15 cellular contexts compared by ENCODE assay signal in the genomic region with DNA sequence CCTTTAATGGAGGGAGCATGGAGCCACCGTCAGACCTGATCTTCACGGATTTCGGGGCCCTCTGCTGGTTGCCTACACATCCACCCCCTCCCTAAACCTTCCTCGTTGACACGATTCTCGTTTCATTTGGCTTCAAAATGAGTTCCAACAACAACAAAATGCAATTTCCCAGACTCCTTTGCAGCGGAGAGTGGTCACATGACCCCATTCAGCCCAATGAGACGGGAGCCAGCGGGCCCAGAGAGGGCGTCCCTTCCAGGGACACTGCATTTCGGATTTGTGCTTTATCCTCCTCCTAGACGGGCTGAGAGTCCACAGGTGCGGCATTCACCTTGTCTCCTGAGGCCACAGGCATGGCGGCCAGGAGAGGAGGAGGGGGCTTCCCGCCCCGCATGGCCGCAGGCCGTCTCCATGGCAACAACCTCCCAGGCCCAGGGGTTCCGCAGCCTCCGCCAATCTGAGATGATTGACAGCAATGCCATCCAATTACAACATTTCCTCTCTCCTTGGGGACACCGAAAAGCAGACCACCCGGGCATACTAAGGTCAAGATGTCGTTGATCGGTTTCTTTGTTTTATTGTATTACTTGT.
DNase-seq lines count a peak whose midpoint lies in the region; ATAC-seq and TF ChIP-seq lines count a peak whose summit lies in the region.
"Had no signal": no experiment of that assay in that cellular context is flagged by ENCODE, and none has a peak within 500 bp of the region (broad histone marks: within the 10 kb centered on the region; RNA-seq: fewer than 3 reads in every experiment).

No MANE protein-coding gene starts in this region.

- H2AFZ ChIP-seq in OCI-LY1 (ENCODE audit: low read length): no peak overlapping the region

- no peak overlapping the region for H3K27ac Mint-ChIP-seq in endodermal cell
- H3K27ac Mint-ChIP-seq: activated B cell treated with CpG ODN at 0.5 μM for 24 hours had no signal

- H3K4me1 Mint-ChIP-seq in endodermal cell: peaks cover 4% of the 10 kb centered on the region

- H4K20me1 ChIP-seq in OCI-LY1 (ENCODE audit: insufficient read depth, low read length): no peaks in the 10 kb centered on the region

- peaks cover 12% of the 10 kb centered on the region for H3K27me3 Mint-ChIP-seq in endodermal cell (ENCODE audit: insufficient read depth)

- no peak overlapping the region for H3K4me2 ChIP-seq in OCI-LY1 (ENCODE audit: low read length)

- ATAC-seq in HG03520 (IDR thresholded peaks at IDR 0.05; ENCODE audit: unreplicated experiment) (no peak), GM21619 (IDR thresholded peaks at IDR 0.05; ENCODE audit: unreplicated experiment) (no peak)
- ATAC-seq: upper lobe of right lung had no signal

- H3K4me1 ChIP-seq in OCI-LY1 (ENCODE audit: insufficient read depth, low read length, severe bottlenecking) (peaks cover 27% of the 10 kb centered on the region), endodermal cell (ENCODE audit: control insufficient read depth, insufficient read depth, low read length) (no peaks in the 10 kb centered on the region)
- H3K4me1 ChIP-seq: prostate gland, upper lobe of right lung had no signal

- H3K27me3 ChIP-seq in OCI-LY1 (ENCODE audit: insufficient read depth, low read length): peaks cover 5% of the 10 kb centered on the region; the same call in 1 of the 2 replicates
- no peaks in the 10 kb centered on the region for H3K27me3 ChIP-seq in endodermal cell (ENCODE audit: control insufficient read depth, insufficient read depth, low read length, poor library complexity, severe bottlenecking)

- DNase-seq in activated effector memory CD4-positive, alpha-beta T cell treated with anti-CD3 and anti-CD28 coated beads, Interleukin-2, amount 50 U/mL, for 16 hours: peak; percentile 31
- DNase-seq in activated effector memory CD4-positive, alpha-beta T cell treated with Interleukin-2 at 50 U/mL for 16 hours: no peak
- DNase-seq in endodermal cell (peak; percentile 66), retinal pigment epithelial cell (ENCODE audit: low read depth) (no peak), SHP77 (lab: John Stamatoyannopoulos, UW) (no peak)
- DNase-seq: ACHN; activated B cell treated with CpG ODN at 0.5 μM for 24 hours; Karpas-422; stimulated activated CD4-positive, alpha-beta T cell treated with anti-CD3 and anti-CD28 coated beads, Interleukin-1b, Interleukin-23, amount 100 ng/mL, for 48 hours; SW 1271; upper lobe of right lung had no signal

- TF ChIP-seq CTCF in OCI-LY1 (IDR thresholded peaks at IDR 0.05; ENCODE audit: low read length): peak; percentile 24; the same call in 1 of the 2 replicates
- TF ChIP-seq CTCF in endodermal cell (conservative IDR thresholded peaks at IDR 0.05): peak; percentile 63
- TF ChIP-seq CTCF in retinal pigment epithelial cell (conservative IDR thresholded peaks at IDR 0.05; ENCODE audit: low read depth, low read length): peak; percentile 15

- H3K9me3 Mint-ChIP-seq in endodermal cell: peaks cover 15% of the 10 kb centered on the region
- H3K9me3 Mint-ChIP-seq: activated B cell treated with CpG ODN at 0.5 μM for 24 hours had no signal

- 85 to 91% methylated on average over 8 to 24 of the region's 24 CpGs for WGBS in endodermal cell (ENCODE audit: insufficient coverage in 1 of 2, insufficient read length in 1 of 2), 2 experiments

- H3K27ac ChIP-seq in OCI-LY1 (ENCODE audit: low read depth, low read length, poor library complexity, severe bottlenecking) (no peak overlapping the region), endodermal cell (ENCODE audit: low read depth, low read length) (no peak overlapping the region)
- H3K27ac ChIP-seq: prostate gland, upper lobe of right lung had no signal

- H3K36me3 ChIP-seq in OCI-LY1 (ENCODE audit: insufficient read depth, low read length): no peaks in the 10 kb centered on the region
- H3K36me3 ChIP-seq in endodermal cell (ENCODE audit: control insufficient read depth, insufficient read depth, low read length): no peaks in the 10 kb centered on the region
- H3K36me3 ChIP-seq: prostate gland, upper lobe of right lung had no signal

- no peaks in the 10 kb centered on the region for H3K9me3 ChIP-seq in OCI-LY1 (ENCODE audit: low read length)
- peaks cover 14% of the 10 kb centered on the region for H3K9me3 ChIP-seq in endodermal cell (ENCODE audit: control insufficient read depth, low read length)
- H3K9me3 ChIP-seq: prostate gland, upper lobe of right lung had no signal

- no peaks in the 10 kb centered on the region for H3K79me2 ChIP-seq in OCI-LY1 (ENCODE audit: insufficient read depth, low read length)

- no peaks in the 10 kb centered on the region for H3F3A ChIP-seq in OCI-LY1 (ENCODE audit: insufficient read depth, low read length)

- H3K9me2 ChIP-seq in OCI-LY1 (ENCODE audit: low read depth, low read length): no peaks in the 10 kb centered on the region

- no peaks in the 10 kb centered on the region for H3K36me3 Mint-ChIP-seq in endodermal cell (ENCODE audit: low read depth)

- H3K4me3 Mint-ChIP-seq in endodermal cell: no peak overlapping the region
- H3K4me3 Mint-ChIP-seq: activated B cell treated with CpG ODN at 0.5 μM for 24 hours had no signal

- H3K9ac ChIP-seq in OCI-LY1 (ENCODE audit: low read length) (no peak overlapping the region), endodermal cell (ENCODE audit: extremely low read depth, low read length, poor library complexity, severe bottlenecking) (no peak overlapping the region)

- no peak overlapping the region for H3K4me3 ChIP-seq in OCI-LY1 (ENCODE audit: low read depth, low read length, poor library complexity, severe bottlenecking)
- no peak overlapping the region for H3K4me3 ChIP-seq in endodermal cell (ENCODE audit: low read length)
- no peak overlapping the region for H3K4me3 ChIP-seq in retinal pigment epithelial cell (ENCODE audit: low read length)
- H3K4me3 ChIP-seq: prostate gland, upper lobe of right lung had no signal

Comparison
In these comparisons a context has a peak if more than half of its experiments do, and no peak if none do; other contexts are left out.
1. DNase-seq: peak in activated effector memory CD4-positive, alpha-beta T cell treated with anti-CD3 and anti-CD28 coated beads, Interleukin-2, amount 50 U/mL, for 16 hours (single experiment) and endodermal cell (single experiment); none in activated effector memory CD4-positive, alpha-beta T cell treated with Interleukin-2 at 50 U/mL for 16 hours (single experiment), retinal pigment epithelial cell (single experiment) and SHP77 (0 of 2).
2. Peak in every context shown above with its lines, with median percentiles within 50 percentile points of each other: CTCF ChIP-seq.